1 cellular context compared by ENCODE assay signal in the genomic region with DNA sequence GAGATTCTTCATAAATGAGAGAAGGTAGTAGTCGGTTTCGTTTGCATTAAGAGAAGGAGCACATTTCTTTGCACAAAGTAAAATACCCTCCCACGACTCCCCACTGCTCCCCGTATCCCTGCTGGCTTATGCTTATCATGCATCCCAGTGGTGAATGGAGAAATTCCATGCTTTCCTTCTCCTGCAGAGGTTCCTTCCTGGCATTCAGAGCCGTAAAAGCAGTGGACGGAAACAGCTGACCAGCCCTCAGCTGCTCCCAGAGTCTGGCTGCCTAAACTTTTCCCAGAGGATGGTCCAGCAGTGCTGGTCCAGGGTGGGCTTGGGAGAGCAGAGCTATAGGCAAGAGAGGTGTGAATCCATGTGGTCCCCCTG.
TF ChIP-seq lines count a peak whose summit lies in the region.

No MANE protein-coding gene starts in this region.

TF ChIP-seq in IMR-90, 13 proteins besides CTCF, POLR2A, EP300 and RAD21 (continued from another document):
- no peak for TF ChIP-seq MAZ (IDR thresholded peaks at IDR 0.05; ENCODE audit: borderline replicate concordance, low read depth, low read length)
- TF ChIP-seq SMC3 (IDR thresholded peaks at IDR 0.05; ENCODE audit: low read depth, low read length): no peak
- TF ChIP-seq CHD1 (IDR thresholded peaks at IDR 0.05; ENCODE audit: low read depth, low read length): no peak
- TF ChIP-seq RCOR1 (IDR thresholded peaks at IDR 0.05; ENCODE audit: insufficient replicate concordance, low read length): no peak
- TF ChIP-seq RFX5 (IDR thresholded peaks at IDR 0.05; ENCODE audit: low read depth, low read length): no peak
